ENCODE assay signal across 22 cellular contexts in genomic region chr20:3398681-3399252, GRCh38. TPM values are rescaled to one million over a fixed set of nuclear protein-coding genes. Genes with fewer than 3 reads are reported as not detected.
DNase-seq lines count a peak whose midpoint lies in the region; ATAC-seq and TF ChIP-seq lines count a peak whose summit lies in the region.
"Had no signal": no experiment of that assay in that cellular context is flagged by ENCODE, and none has a peak within 500 bp of the region (broad histone marks: within the 10 kb centered on the region; RNA-seq: fewer than 3 reads in every experiment).

No MANE protein-coding gene starts in this region.

- no peak for ATAC-seq in omental fat pad (ENCODE audit: low FRiP score)
- ATAC-seq: activated CD4-positive, alpha-beta T cell treated with anti-CD3 and anti-CD28 coated beads for 36 hours; activated T-cell treated with anti-CD3 and anti-CD28 coated beads, Interleukin-2, amount 50 U/mL, for 4 hours; left lobe of liver; naive thymus-derived CD4-positive, alpha-beta T cell; right cardiac atrium had no signal

- no peak for TF ChIP-seq CTCF in HFFc6 (IDR thresholded peaks at IDR 0.05)
- TF ChIP-seq CTCF in omental fat pad (IDR thresholded peaks at IDR 0.05) = no peak

- H3K36me3 Mint-ChIP-seq in HFFc6 (ENCODE audit: low read depth) = peaks cover 11% of the 10 kb centered on the region; the same call in 1 of the 2 replicates

- in situ Hi-C loops in ACHN (cut with HindIII; ENCODE audit: low pct_ligation_motif_present, low pct_unique_long_range_greater_than_20kb, low sequenced_read_pairs) = no loop called here

- peaks cover 43% of the 10 kb centered on the region for H3K4me1 Mint-ChIP-seq in HFFc6 (ENCODE audit: low read depth)
- H3K4me1 Mint-ChIP-seq: activated CD4-positive, alpha-beta T cell treated with anti-CD3 and anti-CD28 coated beads for 36 hours; naive thymus-derived CD4-positive, alpha-beta T cell had no signal

- H3K27me3 Mint-ChIP-seq in HFFc6 (ENCODE audit: insufficient read depth) = no peaks in the 10 kb centered on the region; the same call in 1 of the 2 replicates
- H3K27me3 Mint-ChIP-seq: activated CD4-positive, alpha-beta T cell treated with anti-CD3 and anti-CD28 coated beads for 36 hours had no signal

- H3K27ac Mint-ChIP-seq in HFFc6 = peak overlapping the region; percentile 71
- H3K27ac Mint-ChIP-seq: activated CD4-positive, alpha-beta T cell treated with anti-CD3 and anti-CD28 coated beads for 36 hours; naive thymus-derived CD4-positive, alpha-beta T cell had no signal

- peak; percentile 47 for DNase-seq in AG08395 (ENCODE audit: low spot score)
- peak; percentile 78 for DNase-seq in HFFc6
- peak; percentile 49 for DNase-seq in cerebellar cortex (ENCODE audit: low spot score)
- DNase-seq in iris pigment epithelial cell (ENCODE audit: low read depth) = peak; percentile 74
- no peak for DNase-seq in omental fat pad (ENCODE audit: low spot score)
- DNase-seq in ACHN = no peak
- no peak for DNase-seq in NCI-H524 treated with DMSO at 0.1 percent for 48 hours (lab: John Stamatoyannopoulos, UW)
- no peak for DNase-seq in UCSD-AML1 (lab: John Stamatoyannopoulos, UW; ENCODE audit: unreplicated experiment)
- DNase-seq: activated CD4-positive, alpha-beta T cell treated with anti-CD3 and anti-CD28 coated beads for 36 hours; activated CD8-positive, alpha-beta memory T cell treated with anti-CD3 and anti-CD28 coated beads for 24 hours; activated naive CD4-positive, alpha-beta T cell; activated T-cell treated with anti-CD3 and anti-CD28 coated beads, Interleukin-2, amount 50 U/mL, for 4 hours; caudate nucleus; naive thymus-derived CD4-positive, alpha-beta T cell; NCI-H1092; NCI-H187 treated with DMSO at 0.1 percent for 48 hours; NCI-H345; ovary; right cardiac atrium; T-helper 1 cell; transverse colon had no signal

- H3K4me3 Mint-ChIP-seq in HFFc6 = peak overlapping the region; percentile 15; the same call in 1 of the 2 replicates
- H3K4me3 Mint-ChIP-seq: activated CD4-positive, alpha-beta T cell treated with anti-CD3 and anti-CD28 coated beads for 36 hours; activated T-cell treated with anti-CD3 and anti-CD28 coated beads, Interleukin-2, amount 50 U/mL, for 4 hours; naive thymus-derived CD4-positive, alpha-beta T cell had no signal

- no peaks in the 10 kb centered on the region for H3K9me3 Mint-ChIP-seq in HFFc6

RNA-seq across cellular contexts. Expression of gene DNAAF9, which starts 8.7 kb away (rescaled TPM):
- 10 to 100 TPM; 11.7 to 15.5 (median 12.9) TPM for total RNA-seq in HFFc6 (2021; fragmentation: NEBNext Ultra II Directional; extraction: Animal tissue kit (Norgen Biotek cat#: 25700))
- total RNA-seq in omental fat pad = 10 to 100 TPM; 18.5 to 34.4 (median 25.6) TPM

Comparison
In these comparisons a context has a peak if more than half of its experiments do, and no peak if none do; other contexts are left out.
1. DNase-seq: peak in AG08395 (single experiment), HFFc6 (single experiment), cerebellar cortex (single experiment) and iris pigment epithelial cell (single experiment); none in omental fat pad (single experiment), ACHN (single experiment), NCI-H524 treated with DMSO at 0.1 percent for 48 hours (single experiment) and UCSD-AML1 (single experiment).